ENCODE assay signal across 8 cellular contexts in genomic region chr5:142324377-142324870, GRCh38.
DNase-seq lines count a peak whose midpoint lies in the region; ATAC-seq and TF ChIP-seq lines count a peak whose summit lies in the region.

No MANE protein-coding gene starts in this region.

- peak overlapping the region; percentile 99; the same call in 1 of the 2 replicates for H3K27ac ChIP-seq in HUES6 (ENCODE audit: low read depth, low read length)
- H3K27ac ChIP-seq in iPS-18a (ENCODE audit: low read length): peak overlapping the region; percentile 25

- peak overlapping the region; percentile 99 for H3K9ac ChIP-seq in HUES6 (ENCODE audit: low read length)
- peak overlapping the region; percentile 90 for H3K9ac ChIP-seq in iPS-18a (ENCODE audit: low read length)

- H3K4me3 Mint-ChIP-seq in activated naive CD8-positive, alpha-beta T cell treated with anti-CD3 and anti-CD28 coated beads, Interleukin-2, amount 50 U/mL, for 24 hours: peak overlapping the region; percentile 79
- H3K4me3 Mint-ChIP-seq in stimulated activated memory B cell treated with anti-CD40 and anti-IgM and Interleukin-4, amounts not matched to agents 10 μg/mL and 1 μg/mL and 100 μg/mL, for 72 hours: peak overlapping the region; percentile 78

- H3K4me1 Mint-ChIP-seq in activated naive CD8-positive, alpha-beta T cell treated with anti-CD3 and anti-CD28 coated beads, Interleukin-2, amount 50 U/mL, for 24 hours: peaks cover 40% of the 10 kb centered on the region
- H3K4me1 Mint-ChIP-seq in stimulated activated memory B cell treated with anti-CD40 and anti-IgM and Interleukin-4, amounts not matched to agents 10 μg/mL and 1 μg/mL and 100 μg/mL, for 72 hours: peaks cover 31% of the 10 kb centered on the region

- H3K36me3 ChIP-seq in HUES6 (ENCODE audit: control insufficient read depth, insufficient read depth, low read length) (peaks cover 43% of the 10 kb centered on the region), iPS-18a (ENCODE audit: control insufficient read depth, low read depth, low read length) (peaks cover 4% of the 10 kb centered on the region)

- H3K27me3 Mint-ChIP-seq in activated naive CD8-positive, alpha-beta T cell treated with anti-CD3 and anti-CD28 coated beads, Interleukin-2, amount 50 U/mL, for 24 hours: peaks cover 60% of the 10 kb centered on the region
- H3K27me3 Mint-ChIP-seq in stimulated activated memory B cell treated with anti-CD40 and anti-IgM and Interleukin-4, amounts not matched to agents 10 μg/mL and 1 μg/mL and 100 μg/mL, for 72 hours: peaks cover 97% of the 10 kb centered on the region

- peak; percentile 42 for ATAC-seq in GM21423 (IDR thresholded peaks at IDR 0.05; ENCODE audit: unreplicated experiment)
- peak; percentile 59 for ATAC-seq in activated naive CD8-positive, alpha-beta T cell treated with anti-CD3 and anti-CD28 coated beads, Interleukin-2, amount 50 U/mL, for 24 hours
- ATAC-seq in stimulated activated memory B cell treated with anti-CD40 and anti-IgM and Interleukin-4, amounts not matched to agents 10 μg/mL and 1 μg/mL and 100 μg/mL, for 72 hours: peak; percentile 61

- H3K4me3 ChIP-seq in HUES6 (ENCODE audit: low read depth, low read length) (peak overlapping the region; percentile 90), iPS-18a (ENCODE audit: low read length) (peak overlapping the region; percentile 93)

- H3K9me3 Mint-ChIP-seq in activated naive CD8-positive, alpha-beta T cell treated with anti-CD3 and anti-CD28 coated beads, Interleukin-2, amount 50 U/mL, for 24 hours: no peaks in the 10 kb centered on the region
- no peaks in the 10 kb centered on the region for H3K9me3 Mint-ChIP-seq in stimulated activated memory B cell treated with anti-CD40 and anti-IgM and Interleukin-4, amounts not matched to agents 10 μg/mL and 1 μg/mL and 100 μg/mL, for 72 hours

- no peaks in the 10 kb centered on the region for H3K27me3 ChIP-seq in HUES6 (ENCODE audit: control insufficient read depth, insufficient read depth, low read length)
- H3K27me3 ChIP-seq in iPS-18a (ENCODE audit: control insufficient read depth, insufficient read depth, low read length): no peaks in the 10 kb centered on the region

- peak overlapping the region; percentile 90 for H3K27ac Mint-ChIP-seq in activated naive CD8-positive, alpha-beta T cell treated with anti-CD3 and anti-CD28 coated beads, Interleukin-2, amount 50 U/mL, for 24 hours
- H3K27ac Mint-ChIP-seq in stimulated activated memory B cell treated with anti-CD40 and anti-IgM and Interleukin-4, amounts not matched to agents 10 μg/mL and 1 μg/mL and 100 μg/mL, for 72 hours: no peak overlapping the region

- peak; percentile 11 for TF ChIP-seq CTCF in GM10266 (IDR thresholded peaks at IDR 0.05; ENCODE audit: control insufficient read depth, insufficient read depth, low read depth, missing control alignments)

- no peak for DNase-seq in GM10266 (ENCODE audit: extremely low spot score)
- DNase-seq in activated naive CD8-positive, alpha-beta T cell treated with anti-CD3 and anti-CD28 coated beads, Interleukin-2, amount 50 U/mL, for 24 hours: peak; percentile 45
- DNase-seq in SW480 (ENCODE audit: low spot score): no peak
- DNase-seq in NCI-H1436 treated with DMSO at 0.1 percent for 48 hours (lab: John Stamatoyannopoulos, UW): no peak

- no peaks in the 10 kb centered on the region for H3K36me3 Mint-ChIP-seq in activated naive CD8-positive, alpha-beta T cell treated with anti-CD3 and anti-CD28 coated beads, Interleukin-2, amount 50 U/mL, for 24 hours (ENCODE audit: low read depth)
- no peaks in the 10 kb centered on the region for H3K36me3 Mint-ChIP-seq in stimulated activated memory B cell treated with anti-CD40 and anti-IgM and Interleukin-4, amounts not matched to agents 10 μg/mL and 1 μg/mL and 100 μg/mL, for 72 hours

- H3K9me3 ChIP-seq in HUES6 (ENCODE audit: control insufficient read depth, insufficient read depth, low read depth, low read length) (no peaks in the 10 kb centered on the region), iPS-18a (ENCODE audit: control insufficient read depth, low read depth, low read length) (no peaks in the 10 kb centered on the region)

- peaks cover 44% of the 10 kb centered on the region for H3K4me1 ChIP-seq in HUES6 (ENCODE audit: control insufficient read depth, insufficient read depth, low read length)
- peaks cover 41% of the 10 kb centered on the region for H3K4me1 ChIP-seq in iPS-18a (ENCODE audit: control insufficient read depth, low read depth, low read length)
